ENCODE assay signal across 23 cellular contexts in genomic region chr7:142327555-142327954, GRCh38.
DNase-seq lines count a peak whose midpoint lies in the region; ATAC-seq and TF ChIP-seq lines count a peak whose summit lies in the region.
"Had no signal": no experiment of that assay in that cellular context is flagged by ENCODE, and none has a peak within 500 bp of the region (broad histone marks: within the 10 kb centered on the region; RNA-seq: fewer than 3 reads in every experiment).

No MANE protein-coding gene starts in this region.

- H4K20me1 ChIP-seq in hepatocyte (ENCODE audit: insufficient read depth, poor library complexity, severe bottlenecking), result no peaks in the 10 kb centered on the region

- CTCF ChIA-PET in activated naive CD4-positive, alpha-beta T cell treated with anti-CD3 and anti-CD28 coated beads, Interleukin-2, amount 10 ng/mL, durations not matched to agents 7 days and 5 days (lab: Charles Lee), result interaction anchor here (0.6 kb wide), 1 partner anchor 24 kb away, joined by 3 read pairs; no protein-coding TSS in a partner anchor

- intact Hi-C loops in spleen (cut with DNase I; ENCODE audit: low total_unique reads), result no loop called here

- WGBS in spleen, 5 donors, result 78 to 90% (median 82%) methylated on average over 5 of the region's 5 CpGs
- 66% methylated on average over 5 of the region's 5 CpGs for whole genome bisulfite sequencing in hepatocyte (ENCODE audit: low lambda C conversion rate, missing lambda C conversion rate)

- H3K4me3 ChIP-seq in parathyroid adenoma (ENCODE audit: low read depth, low read length) (no peak overlapping the region), spleen (no peak overlapping the region), hepatocyte (no peak overlapping the region)
- H3K4me3 ChIP-seq: psoas muscle, vagina had no signal

- H3K4me3 Mint-ChIP-seq in activated naive CD4-positive, alpha-beta T cell treated with anti-CD3 and anti-CD28 coated beads, Interleukin-2, amount 10 ng/mL, durations not matched to agents 7 days and 5 days, result peak overlapping the region; percentile 35
- H3K4me3 Mint-ChIP-seq in activated naive CD8-positive, alpha-beta T cell treated with anti-CD3 and anti-CD28 coated beads, Interleukin-2, amount 50 U/mL, for 24 hours, result peak overlapping the region; percentile 8
- H3K4me3 Mint-ChIP-seq: natural killer cell treated with Interleukin-12 subunit alpha and Interleukin-12 subunit beta and Interleukin-15 and Interleukin-18, amount 100 ng/mL, for 72 hours had no signal

- TF ChIP-seq CTCF in parathyroid adenoma (IDR thresholded peaks at IDR 0.05) (no peak), spleen (IDR thresholded peaks at IDR 0.05 in 8 of 11, conservative IDR thresholded peaks at IDR 0.05 in 3 of 11) (no peak), hepatocyte (IDR thresholded peaks at IDR 0.05; ENCODE audit: poor library complexity) (no peak)

- peak overlapping the region; percentile 75 for H3K27ac Mint-ChIP-seq in activated naive CD4-positive, alpha-beta T cell treated with anti-CD3 and anti-CD28 coated beads, Interleukin-2, amount 10 ng/mL, durations not matched to agents 7 days and 5 days
- no peak overlapping the region for H3K27ac Mint-ChIP-seq in activated naive CD8-positive, alpha-beta T cell treated with anti-CD3 and anti-CD28 coated beads, Interleukin-2, amount 50 U/mL, for 24 hours
- H3K27ac Mint-ChIP-seq: natural killer cell treated with Interleukin-12 subunit alpha and Interleukin-12 subunit beta and Interleukin-15 and Interleukin-18, amount 100 ng/mL, for 72 hours had no signal

- H3K9me3 ChIP-seq in parathyroid adenoma (ENCODE audit: control insufficient read depth, low read length) (no peaks in the 10 kb centered on the region), spleen (no peaks in the 10 kb centered on the region), hepatocyte (ENCODE audit: low read depth) (no peaks in the 10 kb centered on the region)
- H3K9me3 ChIP-seq: psoas muscle, vagina had no signal

- H3K27me3 ChIP-seq in parathyroid adenoma (ENCODE audit: control insufficient read depth, insufficient read depth, low read length) (no peaks in the 10 kb centered on the region), spleen (replicated peaks in 1 of 7) (peaks cover 0 to 23% (median 0%) of the 10 kb centered on the region in 7 donors), hepatocyte (peaks cover 11% of the 10 kb centered on the region)
- H3K27me3 ChIP-seq: vagina had no signal

- in situ Hi-C loops in SK-MEL-5 (cut with HindIII; ENCODE audit: low pct_unique_long_range_greater_than_20kb, low sequenced_read_pairs), result no loop called here

- H3K36me3 ChIP-seq in parathyroid adenoma (ENCODE audit: control insufficient read depth, insufficient read depth, low read length) (no peaks in the 10 kb centered on the region), spleen (no peaks in the 10 kb centered on the region), hepatocyte (replicated peaks; ENCODE audit: insufficient read depth, low read depth) (no peaks in the 10 kb centered on the region)
- H3K36me3 ChIP-seq: vagina had no signal

- H3K9ac ChIP-seq in parathyroid adenoma, result no peak overlapping the region

- no peaks in the 10 kb centered on the region for H3K9me2 ChIP-seq in hepatocyte (replicated peaks; ENCODE audit: insufficient read depth)

- H3K27ac ChIP-seq in parathyroid adenoma (peak overlapping the region; percentile 36), spleen (no peak overlapping the region), hepatocyte (no peak overlapping the region)
- H3K27ac ChIP-seq: psoas muscle, vagina had no signal

- ATAC-seq in activated naive CD8-positive, alpha-beta T cell treated with anti-CD3 and anti-CD28 coated beads, Interleukin-2, amount 50 U/mL, for 24 hours, result no peak
- ATAC-seq: natural killer cell treated with Interleukin-12 subunit alpha and Interleukin-12 subunit beta and Interleukin-15 and Interleukin-18, amount 100 ng/mL, for 72 hours; psoas muscle had no signal

- H3K4me2 ChIP-seq in parathyroid adenoma (ENCODE audit: low read length), result no peak overlapping the region
- H3K4me2 ChIP-seq in hepatocyte, result no peak overlapping the region

- no peak for DNase-seq in activated naive CD4-positive, alpha-beta T cell treated with anti-CD3 and anti-CD28 coated beads, Interleukin-2, amount 10 ng/mL, durations not matched to agents 7 days and 5 days
- DNase-seq in activated naive CD4-positive, alpha-beta T cell (lab: John Stamatoyannopoulos, UW), result no peak
- DNase-seq in SK-MEL-5 (ENCODE audit: low read depth, low spot score) (peak; percentile 36), RPMI8226 (no peak), spleen (no peak), hepatocyte (ENCODE audit: low spot score) (no peak)
- no peak for DNase-seq in activated naive CD8-positive, alpha-beta T cell treated with anti-CD3 and anti-CD28 coated beads, Interleukin-2, amount 50 U/mL, for 24 hours
- DNase-seq: activated CD4-positive, CD25-positive, alpha-beta regulatory T cell treated with anti-CD3 and anti-CD28 coated beads, Interleukin-2, amount 50 U/mL, for 72 hours; aorta; cerebellar nuclear complex; GOT3; hypothalamus; IMR-90; NCI-H2029; NCI-H526; OCI-M1; psoas muscle; SHP77 treated with DMSO at 0.1 percent for 48 hours; small intestine; stimulated activated CD4-positive, alpha-beta T cell treated with anti-CD3 and anti-CD28 coated beads, Interleukin-4, amount 100 ng/mL, for 4 hours had no signal

- H3K27me3 Mint-ChIP-seq in activated naive CD4-positive, alpha-beta T cell treated with anti-CD3 and anti-CD28 coated beads, Interleukin-2, amount 10 ng/mL, durations not matched to agents 7 days and 5 days, result peaks cover 27% of the 10 kb centered on the region
- peaks cover 3% of the 10 kb centered on the region for H3K27me3 Mint-ChIP-seq in activated naive CD8-positive, alpha-beta T cell treated with anti-CD3 and anti-CD28 coated beads, Interleukin-2, amount 50 U/mL, for 24 hours

- peaks cover 39% of the 10 kb centered on the region for H3K4me1 ChIP-seq in parathyroid adenoma
- peaks cover 0 to 11% (median 3%) of the 10 kb centered on the region in 6 donors for H3K4me1 ChIP-seq in spleen
- no peaks in the 10 kb centered on the region for H3K4me1 ChIP-seq in hepatocyte (ENCODE audit: insufficient read depth)
- H3K4me1 ChIP-seq: psoas muscle, vagina had no signal

- H3K79me2 ChIP-seq in parathyroid adenoma (no peaks in the 10 kb centered on the region), hepatocyte (no peaks in the 10 kb centered on the region)

- H3K9me3 Mint-ChIP-seq in activated naive CD4-positive, alpha-beta T cell treated with anti-CD3 and anti-CD28 coated beads, Interleukin-2, amount 10 ng/mL, durations not matched to agents 7 days and 5 days, result no peaks in the 10 kb centered on the region
- no peaks in the 10 kb centered on the region for H3K9me3 Mint-ChIP-seq in activated naive CD8-positive, alpha-beta T cell treated with anti-CD3 and anti-CD28 coated beads, Interleukin-2, amount 50 U/mL, for 24 hours
- H3K9me3 Mint-ChIP-seq: natural killer cell treated with Interleukin-12 subunit alpha and Interleukin-12 subunit beta and Interleukin-15 and Interleukin-18, amount 100 ng/mL, for 72 hours had no signal

- peak overlapping the region; percentile 59 for H2AFZ ChIP-seq in parathyroid adenoma
- no peak overlapping the region for H2AFZ ChIP-seq in hepatocyte

- H3K36me3 Mint-ChIP-seq in activated naive CD4-positive, alpha-beta T cell treated with anti-CD3 and anti-CD28 coated beads, Interleukin-2, amount 10 ng/mL, durations not matched to agents 7 days and 5 days, result no peaks in the 10 kb centered on the region
- H3K36me3 Mint-ChIP-seq in activated naive CD8-positive, alpha-beta T cell treated with anti-CD3 and anti-CD28 coated beads, Interleukin-2, amount 50 U/mL, for 24 hours (ENCODE audit: low read depth), result no peaks in the 10 kb centered on the region
- H3K36me3 Mint-ChIP-seq: natural killer cell treated with Interleukin-12 subunit alpha and Interleukin-12 subunit beta and Interleukin-15 and Interleukin-18, amount 100 ng/mL, for 72 hours had no signal

- TF ChIP-seq POLR2A in spleen (IDR thresholded peaks at IDR 0.05), result no peak

- H3K4me1 Mint-ChIP-seq in activated naive CD4-positive, alpha-beta T cell treated with anti-CD3 and anti-CD28 coated beads, Interleukin-2, amount 10 ng/mL, durations not matched to agents 7 days and 5 days, result peaks cover 21% of the 10 kb centered on the region
- H3K4me1 Mint-ChIP-seq in activated naive CD8-positive, alpha-beta T cell treated with anti-CD3 and anti-CD28 coated beads, Interleukin-2, amount 50 U/mL, for 24 hours, result peaks cover 9% of the 10 kb centered on the region
